In genomic region chr7:107939472-107940145, GRCh38 we compare ENCODE assay signal across 9 cellular contexts. TPM values are rescaled to one million over a fixed set of nuclear protein-coding genes. Genes with fewer than 3 reads are reported as not detected.
DNase-seq lines count a peak whose midpoint lies in the region; ATAC-seq and TF ChIP-seq lines count a peak whose summit lies in the region.
"Had no signal": no experiment of that assay in that cellular context is flagged by ENCODE, and none has a peak within 500 bp of the region (broad histone marks: within the 10 kb centered on the region; RNA-seq: fewer than 3 reads in every experiment).

No MANE protein-coding gene starts in this region.

- H3K4me3 ChIP-seq in dorsolateral prefrontal cortex, result no peak overlapping the region
- no peak overlapping the region for H3K4me3 ChIP-seq in lower lobe of right lung
- H3K4me3 ChIP-seq in thoracic aorta, result no peak overlapping the region

- H3K4me1 ChIP-seq in lower lobe of right lung (peaks cover 23% of the 10 kb centered on the region), thoracic aorta (ENCODE audit: control insufficient read depth in 1 of 2, low read depth in 2 of 2) (peaks cover 17 to 35% of the 10 kb centered on the region in 2 donors)

- no peaks in the 10 kb centered on the region for H3K9me3 ChIP-seq in lower lobe of right lung
- no peaks in the 10 kb centered on the region for H3K9me3 ChIP-seq in thoracic aorta

- DNase-seq in M059J (ENCODE audit: low read depth) (peak; percentile 93), dorsolateral prefrontal cortex (peak in 6 of 10 donors; percentile 34 to 69 (median 54)), lower lobe of right lung (peak; percentile 34), thoracic aorta (ENCODE audit: low spot score) (peak; percentile 28), CD1c-positive myeloid dendritic cell (ENCODE audit: extremely low spot score) (no peak), GF-D8 (lab: John Stamatoyannopoulos, UW) (no peak)
- DNase-seq: Kasumi-1 had no signal

- H3K27me3 ChIP-seq in dorsolateral prefrontal cortex, result no peaks in the 10 kb centered on the region
- no peaks in the 10 kb centered on the region for H3K27me3 ChIP-seq in lower lobe of right lung (ENCODE audit: low read depth)
- H3K27me3 ChIP-seq in thoracic aorta (replicated peaks; ENCODE audit: insufficient read depth), result no peaks in the 10 kb centered on the region

- peak in 1 of 2 donors; percentile 32 for ATAC-seq in lower lobe of right lung
- peak; percentile 70 for ATAC-seq in thoracic aorta (ENCODE audit: insufficient number of reproducible peaks, low FRiP score, low read depth)
- no peak for ATAC-seq in GM18868 (IDR thresholded peaks at IDR 0.05; ENCODE audit: unreplicated experiment)
- ATAC-seq in HG03135 (IDR thresholded peaks at IDR 0.05; ENCODE audit: unreplicated experiment), result no peak

- peak overlapping the region in 49 of 59 donors; percentile 0 to 81 (median 56) for H3K27ac ChIP-seq in dorsolateral prefrontal cortex
- peak overlapping the region; percentile 48 for H3K27ac ChIP-seq in lower lobe of right lung
- peak overlapping the region; percentile 73 to 86 for H3K27ac ChIP-seq in thoracic aorta

- H3K36me3 ChIP-seq in lower lobe of right lung (peaks cover 52% of the 10 kb centered on the region), thoracic aorta (no peaks in the 10 kb centered on the region)

- intact Hi-C loops in dorsolateral prefrontal cortex (cut with DNase I) (no loop called here), lower lobe of right lung (cut with DNase I) (no loop called here)

- TF ChIP-seq CTCF in dorsolateral prefrontal cortex (IDR thresholded peaks at IDR 0.05 in 54 of 56, conservative IDR thresholded peaks at IDR 0.05 in 2 of 56; ENCODE audit: low read depth in 1 of 56, partially characterized antibody in 56 of 56) (no peak), lower lobe of right lung (IDR thresholded peaks at IDR 0.05) (no peak), thoracic aorta (IDR thresholded peaks at IDR 0.05) (no peak)

RNA-seq across cellular contexts. Expression of gene DLD, which starts 48.6 kb away (rescaled TPM):
- total RNA-seq in M059J (2014; rRNA removed; shearing (Covaris generic)), result 113 and 150 TPM in 2 replicates
- total RNA-seq in dorsolateral prefrontal cortex (100 to 1,000 TPM in 2 of 120 experiments, 10 to 100 TPM in 118; 37.6 to 101 (median 76.6) TPM), lower lobe of right lung (64.1 TPM), thoracic aorta (10 to 100 TPM; 60.4 to 80.8 TPM)

Comparison
In these comparisons a context has a peak if more than half of its experiments do, and no peak if none do; other contexts are left out.
1. DNase-seq: peak in M059J (single experiment), dorsolateral prefrontal cortex (6 of 10), lower lobe of right lung (single experiment) and thoracic aorta (single experiment); none in CD1c-positive myeloid dendritic cell (single experiment) and GF-D8 (single experiment).
2. Peak in every context shown above with its lines, with median percentiles within 50 percentile points of each other: H3K27ac ChIP-seq.